ENCODE assay signal across 19 cellular contexts in genomic region chr11:70314730-70315129, GRCh38. TPM values are rescaled to one million over a fixed set of nuclear protein-coding genes. Genes with fewer than 3 reads are reported as not detected.
DNase-seq lines count a peak whose midpoint lies in the region; FAIRE-seq and TF ChIP-seq lines count a peak whose summit lies in the region.
"Had no signal": no experiment of that assay in that cellular context is flagged by ENCODE, and none has a peak within 500 bp of the region (broad histone marks: within the 10 kb centered on the region; RNA-seq: fewer than 3 reads in every experiment).

No MANE protein-coding gene starts in this region.

- no peak for TF ChIP-seq RAD21 in SK-N-SH (IDR thresholded peaks at IDR 0.05; ENCODE audit: low read length)

- H3F3A ChIP-seq in SK-N-SH (replicated peaks; ENCODE audit: insufficient read depth): no peaks in the 10 kb centered on the region

- no peak overlapping the region for H3K27ac ChIP-seq in sigmoid colon
- no peak overlapping the region for H3K27ac ChIP-seq in SK-N-SH (ENCODE audit: low read depth in 2 of 2, low read length in 1 of 2)
- H3K27ac ChIP-seq: foreskin keratinocyte, Peyer's patch had no signal

- H3K36me3 ChIP-seq in sigmoid colon: peaks cover 0 to 8% (median 0%) of the 10 kb centered on the region in 4 donors
- peaks cover 6 to 9% of the 10 kb centered on the region in 2 experiments for H3K36me3 ChIP-seq in SK-N-SH (replicated peaks in 1 of 2; ENCODE audit: control insufficient read depth in 1 of 2, insufficient read depth in 2 of 2, low read length in 1 of 2)
- H3K36me3 ChIP-seq: Peyer's patch had no signal

- no peaks in the 10 kb centered on the region for H4K20me1 ChIP-seq in SK-N-SH (ENCODE audit: insufficient read depth)

- no peaks in the 10 kb centered on the region for H3K9me3 Mint-ChIP-seq in dendritic cell treated with granulocyte-macrophage colony-stimulating factor and Interleukin-4, amounts not matched to agents 40 ng/mL and 50 ng/mL, for 4 days
- H3K9me3 Mint-ChIP-seq: activated CD4-positive, alpha-beta T cell treated with anti-CD3 and anti-CD28 coated beads, Interleukin-2, amount 10 ng/mL, durations not matched to agents 24 days and 14 days; T-helper 1 cell treated with Interleukin-12 subunit alpha and Interleukin-12 subunit beta and Interleukin-4 antibody, amounts not matched to agents 30 μg/mL and 1 μg/mL, for 36 hours had no signal

- H3K4me3 ChIP-seq in NB4 (ENCODE audit: low read depth, low read length) (peak overlapping the region; percentile 48), sigmoid colon (no peak overlapping the region), SK-N-SH (ENCODE audit: low read depth in 2 of 2, low read length in 1 of 2) (no peak overlapping the region)
- H3K4me3 ChIP-seq: K562, Peyer's patch had no signal

- peak; percentile 78; the same call in 1 of the 2 replicates for TF ChIP-seq POLR2A in GM12892 (IDR thresholded peaks at IDR 0.05; ENCODE audit: low read depth, low read length)
- TF ChIP-seq POLR2A in NB4 (IDR thresholded peaks at IDR 0.05; ENCODE audit: extremely low read depth, insufficient read length): peak; percentile 70
- TF ChIP-seq POLR2A in sigmoid colon (IDR thresholded peaks at IDR 0.05): no peak

- H3K4me1 ChIP-seq in sigmoid colon (no peaks in the 10 kb centered on the region), SK-N-SH (ENCODE audit: control insufficient read depth in 1 of 2, insufficient read depth in 2 of 2, low read depth in 1 of 2, low read length in 1 of 2) (peaks cover 0 to 2% of the 10 kb centered on the region in 2 experiments; a peak in 1 of 4 replicates)
- H3K4me1 ChIP-seq: foreskin keratinocyte, Peyer's patch had no signal

- H3K4me3 Mint-ChIP-seq in dendritic cell treated with granulocyte-macrophage colony-stimulating factor and Interleukin-4, amounts not matched to agents 40 ng/mL and 50 ng/mL, for 4 days: peak overlapping the region; percentile 51
- H3K4me3 Mint-ChIP-seq: activated CD4-positive, alpha-beta T cell treated with anti-CD3 and anti-CD28 coated beads, Interleukin-2, amount 10 ng/mL, durations not matched to agents 24 days and 14 days; B cell; T-helper 1 cell treated with Interleukin-12 subunit alpha and Interleukin-12 subunit beta and Interleukin-4 antibody, amounts not matched to agents 30 μg/mL and 1 μg/mL, for 36 hours had no signal

- no peaks in the 10 kb centered on the region for H3K27me3 Mint-ChIP-seq in dendritic cell treated with granulocyte-macrophage colony-stimulating factor and Interleukin-4, amounts not matched to agents 40 ng/mL and 50 ng/mL, for 4 days
- H3K27me3 Mint-ChIP-seq: activated CD4-positive, alpha-beta T cell treated with anti-CD3 and anti-CD28 coated beads, Interleukin-2, amount 10 ng/mL, durations not matched to agents 24 days and 14 days; B cell had no signal

- H2AFZ ChIP-seq in SK-N-SH (ENCODE audit: low read depth): no peak overlapping the region

- POLR2A ChIA-PET in SK-N-SH (lab: Yijun Ruan, JAX): no interaction called here

- peaks cover 19% of the 10 kb centered on the region for H3K79me2 ChIP-seq in SK-N-SH (ENCODE audit: insufficient read depth)

- 79 to 89% methylated on average over 10 of the region's 10 CpGs for WGBS in sigmoid colon, 2 donors
- 94% methylated on average over 10 of the region's 10 CpGs for WGBS in SK-N-SH (ENCODE audit: low lambda C conversion rate)

- H3K4me2 ChIP-seq in SK-N-SH: no peak overlapping the region

- H3K36me3 Mint-ChIP-seq in dendritic cell treated with granulocyte-macrophage colony-stimulating factor and Interleukin-4, amounts not matched to agents 40 ng/mL and 50 ng/mL, for 4 days (ENCODE audit: low read depth): peaks cover 36% of the 10 kb centered on the region

- no peak overlapping the region for H3K9ac ChIP-seq in SK-N-SH

- FAIRE-seq in GM12892 (lab: Jason Lieb, UNC): no peak
- FAIRE-seq: K562 had no signal

- H3K27ac Mint-ChIP-seq in dendritic cell treated with granulocyte-macrophage colony-stimulating factor and Interleukin-4, amounts not matched to agents 40 ng/mL and 50 ng/mL, for 4 days: peak overlapping the region; percentile 56
- H3K27ac Mint-ChIP-seq: activated CD4-positive, alpha-beta T cell treated with anti-CD3 and anti-CD28 coated beads, Interleukin-2, amount 10 ng/mL, durations not matched to agents 24 days and 14 days; B cell had no signal

- DNase-seq in GM12892 (ENCODE audit: insufficient read length) (no peak), NB4 (ENCODE audit: low read depth) (peak; percentile 57), sigmoid colon (peak; percentile 45), SK-N-SH (no peak), NCI-H187 treated with DMSO at 0.1 percent for 48 hours (lab: John Stamatoyannopoulos, UW) (no peak), kidney glomerular epithelial cell (lab: John Stamatoyannopoulos, UW) (no peak)
- DNase-seq: activated CD4-positive, alpha-beta T cell treated with anti-CD3 and anti-CD28 coated beads, Interleukin-2, amount 10 ng/mL, durations not matched to agents 24 days and 14 days; activated T-cell treated with anti-CD3 and anti-CD28 coated beads for 4 hours; central memory CD4-positive, alpha-beta T cell; DMS53; foreskin keratinocyte; NCI-H187; NCI-H510A treated with DMSO at 0.1 percent for 48 hours; Peyer's patch; stimulated activated CD4-positive, alpha-beta T cell treated with anti-CD3 and anti-CD28 coated beads, Interleukin-4, amount 100 ng/mL, for 4 hours had no signal

- no peaks in the 10 kb centered on the region for H3K9me2 ChIP-seq in SK-N-SH

- H3K9me3 ChIP-seq in sigmoid colon (no peaks in the 10 kb centered on the region), SK-N-SH (no peaks in the 10 kb centered on the region)
- H3K9me3 ChIP-seq: Peyer's patch had no signal

- TF ChIP-seq EP300 in sigmoid colon (IDR thresholded peaks at IDR 0.05): no peak
- no peak for TF ChIP-seq EP300 in SK-N-SH (IDR thresholded peaks at IDR 0.05; ENCODE audit: borderline replicate concordance in 1 of 2, low read depth in 1 of 2, low read length in 1 of 2)

- peaks cover 52% of the 10 kb centered on the region for H3K4me1 Mint-ChIP-seq in dendritic cell treated with granulocyte-macrophage colony-stimulating factor and Interleukin-4, amounts not matched to agents 40 ng/mL and 50 ng/mL, for 4 days (ENCODE audit: low read depth)

- no peaks in the 10 kb centered on the region for H3K27me3 ChIP-seq in sigmoid colon
- no peaks in the 10 kb centered on the region for H3K27me3 ChIP-seq in SK-N-SH (ENCODE audit: insufficient read depth)
- H3K27me3 ChIP-seq: foreskin keratinocyte, Peyer's patch had no signal

- TF ChIP-seq CTCF in NB4 (IDR thresholded peaks at IDR 0.05; ENCODE audit: low read depth, low read length): no peak
- TF ChIP-seq CTCF in sigmoid colon (IDR thresholded peaks at IDR 0.05): no peak
- TF ChIP-seq CTCF in SK-N-SH (IDR thresholded peaks at IDR 0.05): no peak

- intact Hi-C loops in dendritic cell treated with granulocyte-macrophage colony-stimulating factor and Interleukin-4, amounts not matched to agents 40 ng/mL and 50 ng/mL, for 4 days (cut with micrococcal nuclease): loop anchor here (1.0 kb wide), 1 partner anchor 12 kb away; no protein-coding TSS in a partner anchor
- intact Hi-C loops in sigmoid colon (cut with DNase I): no loop called here

- CTCF ChIA-PET in SK-N-SH (lab: Yijun Ruan, JAX): no interaction called here

TF ChIP-seq in SK-N-SH, 30 proteins besides CTCF, POLR2A, EP300 and RAD21 (continues in another document):
- TF ChIP-seq NRF1 (IDR thresholded peaks at IDR 0.05; ENCODE audit: low read depth, low read length): no peak
- TF ChIP-seq MAX (IDR thresholded peaks at IDR 0.05; ENCODE audit: low read depth): no peak
- no peak for TF ChIP-seq GABPA (IDR thresholded peaks at IDR 0.05; ENCODE audit: low read depth)
- no peak for TF ChIP-seq GATA2 (CRISPR knock-in tag; IDR thresholded peaks at IDR 0.05)
- no peak for TF ChIP-seq REST (IDR thresholded peaks at IDR 0.05; ENCODE audit: low read depth, low read length)
- TF ChIP-seq TAF1 (IDR thresholded peaks at IDR 0.05; ENCODE audit: borderline replicate concordance, low read depth, low read length): no peak
- no peak for TF ChIP-seq TCF12 (IDR thresholded peaks at IDR 0.05)

RNA-seq across cellular contexts. Expression of gene PPFIA1, which starts 44.2 kb away (rescaled TPM):
- 15.3 TPM for polyA plus RNA-seq in GM12892 (2012; ENCODE audit: missing spikeins)
- total RNA-seq in sigmoid colon: 10 to 100 TPM; 43.4 to 62.1 (median 51.2) TPM
- 10 to 100 TPM; 13.2 to 24.8 (median 21.7) TPM for polyA plus RNA-seq in sigmoid colon
- polyA plus RNA-seq in SK-N-SH (2012; rRNA removed): 35.6 and 37.4 TPM in 2 replicates
- polyA plus RNA-seq in SK-N-SH (2012; cell fraction: cytosol; rRNA removed): 17.9 and 23.3 TPM in 2 replicates
- polyA plus RNA-seq in SK-N-SH (2012; cell fraction: nucleus; rRNA removed): 121 and 128 TPM in 2 replicates

Comparison
In these comparisons a context has a peak if more than half of its experiments do, and no peak if none do; other contexts are left out.
1. DNase-seq: peak in NB4 (single experiment) and sigmoid colon (single experiment); none in GM12892 (single experiment), SK-N-SH (single experiment), NCI-H187 treated with DMSO at 0.1 percent for 48 hours (single experiment) and kidney glomerular epithelial cell (single experiment).
2. POLR2A ChIP-seq: peak in GM12892 (single experiment) and NB4 (single experiment); none in sigmoid colon (0 of 2).